Comparison of ENCODE assay signal across 17 cellular contexts in genomic region chr16:57143125-57143965, GRCh38. TPM values are rescaled to one million over a fixed set of nuclear protein-coding genes. Genes with fewer than 3 reads are reported as not detected.
DNase-seq lines count a peak whose midpoint lies in the region; ATAC-seq and TF ChIP-seq lines count a peak whose summit lies in the region.
"Had no signal": no experiment of that assay in that cellular context is flagged by ENCODE, and none has a peak within 500 bp of the region (broad histone marks: within the 10 kb centered on the region; RNA-seq: fewer than 3 reads in every experiment).

No MANE protein-coding gene starts in this region.

- POLR2A ChIA-PET in CD4-positive, alpha-beta T cell (lab: Charles Lee) = interaction anchor here (1.0 to 2.2 kb wide), 5 partner anchors 8 to 50 kb away, joined by 3 to 9 read pairs (median 3); no protein-coding TSS in a partner anchor

- no peaks in the 10 kb centered on the region for H3K27me3 ChIP-seq in CD4-positive, alpha-beta T cell (ENCODE audit: control insufficient read depth, insufficient read depth, low read length)
- no peaks in the 10 kb centered on the region for H3K27me3 ChIP-seq in vagina

- no peak overlapping the region for H3K4me3 ChIP-seq in vagina

- no peaks in the 10 kb centered on the region for H3K9me3 Mint-ChIP-seq in CD4-positive, alpha-beta T cell
- H3K9me3 Mint-ChIP-seq: IgD-negative memory B cell had no signal

- H3K36me3 ChIP-seq in vagina = no peaks in the 10 kb centered on the region

- peaks cover 47% of the 10 kb centered on the region for H3K4me1 ChIP-seq in vagina

- H3K36me3 Mint-ChIP-seq in CD4-positive, alpha-beta T cell (ENCODE audit: low read depth) = no peaks in the 10 kb centered on the region
- H3K36me3 Mint-ChIP-seq: IgD-negative memory B cell had no signal

- ATAC-seq in CD4-positive, alpha-beta T cell (ENCODE audit: poor library complexity) = no peak
- ATAC-seq in sciatic nerve (peak; percentile 38), GM19351 (IDR thresholded peaks at IDR 0.05; ENCODE audit: unreplicated experiment) (no peak)

- H3K4me1 Mint-ChIP-seq in CD4-positive, alpha-beta T cell (ENCODE audit: low read depth) = peaks cover 60% of the 10 kb centered on the region

- H3K27ac Mint-ChIP-seq in CD4-positive, alpha-beta T cell = peak overlapping the region; percentile 51

- no peaks in the 10 kb centered on the region for H3K27me3 Mint-ChIP-seq in CD4-positive, alpha-beta T cell
- H3K27me3 Mint-ChIP-seq: IgD-negative memory B cell had no signal

- DNase-seq in CD4-positive, alpha-beta T cell = no peak
- DNase-seq in medulla oblongata (ENCODE audit: extremely low spot score) (peak; percentile 95), sciatic nerve (ENCODE audit: low spot score) (peak; percentile 70), NCI-H1105 treated with DMSO at 0.1 percent for 48 hours (lab: John Stamatoyannopoulos, UW) (no peak), vagina (ENCODE audit: extremely low spot score in 2 of 2) (no peak)
- DNase-seq in stimulated activated CD4-positive, alpha-beta T cell treated with anti-CD3 and anti-CD28 coated beads, Interleukin-4, amount 100 ng/mL, for 1 hour = no peak
- DNase-seq: activated naive CD4-positive, alpha-beta T cell treated with Interleukin-2 at 50 U/mL for 16 hours; AML-193; DMS53; NCI-H1092; NK-92 treated with Interleukin-12 subunit alpha and Interleukin-12 subunit beta, amount 100 ng/mL, for 24 hours; SHP77 treated with DMSO at 0.1 percent for 48 hours; stimulated activated CD4-positive, alpha-beta T cell treated with anti-CD3 and anti-CD28 coated beads, Interleukin-2, amount 100 ng/mL, for 48 hours; T-helper 2 cell had no signal

- no peak overlapping the region for H3K4me3 Mint-ChIP-seq in CD4-positive, alpha-beta T cell

- intact Hi-C loops in CD4-positive, alpha-beta T cell (cut with DNase I, micrococcal nuclease) = loop anchor here in 1 of 2 experiments (5.0 kb wide), 1 partner anchor 106 kb away; no protein-coding TSS in a partner anchor
- intact Hi-C loops in sciatic nerve (cut with DNase I) (no loop called here), vagina (cut with DNase I) (no loop called here)

- CTCF ChIA-PET in CD4-positive, alpha-beta T cell (lab: Charles Lee) = interaction anchor here (1.3 to 1.4 kb wide), 2 partner anchors 15 to 50 kb away, joined by 3 to 4 read pairs; no protein-coding TSS in a partner anchor

- no peak for TF ChIP-seq CTCF in CD4-positive, alpha-beta T cell (IDR thresholded peaks at IDR 0.05)
- no peak for TF ChIP-seq CTCF in vagina (IDR thresholded peaks at IDR 0.05)

- TF ChIP-seq POLR2A in vagina (IDR thresholded peaks at IDR 0.05) = no peak

- H3K9me3 ChIP-seq in CD4-positive, alpha-beta T cell (ENCODE audit: control insufficient read depth, low read length) = no peaks in the 10 kb centered on the region
- H3K9me3 ChIP-seq in vagina = no peaks in the 10 kb centered on the region

- peak overlapping the region; percentile 51 for H3K27ac ChIP-seq in CD4-positive, alpha-beta T cell (ENCODE audit: low read depth, low read length)
- peak overlapping the region; percentile 95 for H3K27ac ChIP-seq in angular gyrus (ENCODE audit: low read depth, low read length)
- no peak overlapping the region for H3K27ac ChIP-seq in vagina

RNA-seq across cellular contexts. Expression of gene PSME3IP1, which starts 42.5 kb away (rescaled TPM):
- total RNA-seq in CD4-positive, alpha-beta T cell = 10 to 100 TPM; 77.1 to 77.9 TPM
- total RNA-seq in sciatic nerve (80.5 TPM), vagina (70.5 TPM)

RNA-seq across cellular contexts. Expression of gene RSPRY1, which starts 42.8 kb away (rescaled TPM):
- 10 to 100 TPM; 19.9 to 21.3 TPM for total RNA-seq in CD4-positive, alpha-beta T cell
- total RNA-seq in sciatic nerve (26.3 TPM), vagina (37.6 TPM)

RNA-seq across cellular contexts. Expression of gene CPNE2, which starts 51.0 kb away (rescaled TPM):
- total RNA-seq in CD4-positive, alpha-beta T cell = 1 to 10 TPM; 2.2 to 3.5 TPM
- total RNA-seq in sciatic nerve = 44.7 TPM
- total RNA-seq in vagina = 40.3 TPM

Comparison
In these comparisons a context has a peak if more than half of its experiments do, and no peak if none do; other contexts are left out.
1. DNase-seq: peak in medulla oblongata (single experiment) and sciatic nerve (single experiment); none in CD4-positive, alpha-beta T cell (0 of 10), stimulated activated CD4-positive, alpha-beta T cell treated with anti-CD3 and anti-CD28 coated beads, Interleukin-4, amount 100 ng/mL, for 1 hour (single experiment), NCI-H1105 treated with DMSO at 0.1 percent for 48 hours (single experiment) and vagina (0 of 2).